ENCODE assay signal across 22 cellular contexts in genomic region chr15:50593761-50594160, GRCh38. TPM values are rescaled to one million over a fixed set of nuclear protein-coding genes. Genes with fewer than 3 reads are reported as not detected.
"Had no signal": no experiment of that assay in that cellular context is flagged by ENCODE, and none has a peak within 500 bp of the region (broad histone marks: within the 10 kb centered on the region; RNA-seq: fewer than 3 reads in every experiment).

No MANE protein-coding gene starts in this region.

- H3K27me3 ChIP-seq: neural progenitor cell, suprapubic skin, tibial artery, upper lobe of right lung had no signal

- H3K4me1 Mint-ChIP-seq: central memory CD8-positive, alpha-beta T cell; natural killer cell; neural progenitor cell; WTC11 had no signal

- H3K9me3 ChIP-seq: lower lobe of right lung, suprapubic skin, tibial artery, upper lobe of right lung had no signal

- H3K4me1 ChIP-seq: lower lobe of right lung, neural progenitor cell, suprapubic skin, tibial artery, upper lobe of right lung had no signal

- H3K27ac Mint-ChIP-seq: activated naive CD4-positive, alpha-beta T cell treated with anti-CD3 and anti-CD28 coated beads for 36 hours; dendritic cell treated with granulocyte-macrophage colony-stimulating factor and Interleukin-4, amounts not matched to agents 40 ng/mL and 50 ng/mL, for 4 days; neural progenitor cell; WTC11 had no signal

- DNase-seq: activated CD4-positive, alpha-beta T cell treated with anti-CD3 and anti-CD28 coated beads for 1 hour; activated CD8-positive, alpha-beta memory T cell treated with anti-CD3 and anti-CD28 coated beads, Interleukin-2, amount 50 U/mL, for 48 hours; activated effector memory CD4-positive, alpha-beta T cell treated with anti-CD3 and anti-CD28 coated beads, Interleukin-2, amount 50 U/mL, for 16 hours; activated naive CD4-positive, alpha-beta T cell treated with anti-CD3 and anti-CD28 coated beads for 36 hours; kidney glomerular epithelial cell; lower lobe of right lung; mesendoderm; natural killer cell; posterior cingulate gyrus; right cardiac atrium; stimulated activated naive CD4-positive, alpha-beta T cell; T-helper 9 cell; tibial artery; upper lobe of right lung had no signal

- H3K4me3 ChIP-seq: lower lobe of right lung, neural progenitor cell, suprapubic skin, tibial artery, upper lobe of right lung had no signal

- H3K27me3 Mint-ChIP-seq: central memory CD8-positive, alpha-beta T cell; dendritic cell treated with granulocyte-macrophage colony-stimulating factor and Interleukin-4, amounts not matched to agents 40 ng/mL and 50 ng/mL, for 4 days had no signal

- H3K27ac ChIP-seq: epithelial cell of prostate, lower lobe of right lung, neural progenitor cell, suprapubic skin, tibial artery, upper lobe of right lung had no signal

- H3K9me3 Mint-ChIP-seq: activated naive CD4-positive, alpha-beta T cell treated with anti-CD3 and anti-CD28 coated beads for 36 hours; central memory CD8-positive, alpha-beta T cell; dendritic cell treated with granulocyte-macrophage colony-stimulating factor and Interleukin-4, amounts not matched to agents 40 ng/mL and 50 ng/mL, for 4 days; natural killer cell; neural progenitor cell; WTC11 had no signal

- H3K4me3 Mint-ChIP-seq: activated naive CD4-positive, alpha-beta T cell treated with anti-CD3 and anti-CD28 coated beads for 36 hours; central memory CD8-positive, alpha-beta T cell; dendritic cell treated with granulocyte-macrophage colony-stimulating factor and Interleukin-4, amounts not matched to agents 40 ng/mL and 50 ng/mL, for 4 days; natural killer cell; neural progenitor cell; WTC11 had no signal

- ATAC-seq: left lobe of liver, lower lobe of right lung, natural killer cell, right cardiac atrium, upper lobe of right lung, WTC11 had no signal

RNA-seq across cellular contexts. Expression of gene USP50, which starts 47.3 kb away (rescaled TPM):
- total RNA-seq: activated naive CD4-positive, alpha-beta T cell treated with anti-CD3 and anti-CD28 coated beads for 36 hours; bronchial epithelial cell; lower lobe of right lung; upper lobe of right lung; WTC11 had no signal
